Comparison of ENCODE assay signal across 17 cellular contexts in genomic region chr1:97364086-97364485, GRCh38.
A peak's percentile ranks its signal among the peaks of the same experiment; 100 is the strongest.
DNase-seq lines count a peak whose midpoint lies in the region; ATAC-seq and TF ChIP-seq lines count a peak whose summit lies in the region.
"Had no signal": no experiment of that assay in that cellular context is flagged by ENCODE, and none has a peak within 500 bp of the region (broad histone marks: within the 10 kb centered on the region; RNA-seq: fewer than 3 reads in every experiment).

No MANE protein-coding gene starts in this region.

- H3K4me3 ChIP-seq in fibroblast of pulmonary artery (replicated peaks; ENCODE audit: low read depth, low read length), result no peak overlapping the region
- H3K4me3 ChIP-seq: heart left ventricle, suprapubic skin had no signal

- no peak for ATAC-seq in HG03354 (IDR thresholded peaks at IDR 0.05; ENCODE audit: poor library complexity, severe bottlenecking, unreplicated experiment)
- ATAC-seq: heart left ventricle had no signal

- DNase-seq in AG08395 (ENCODE audit: low spot score), result peak; percentile 67
- peak; percentile 24 for DNase-seq in HS-5 (ENCODE audit: low read depth)
- DNase-seq in amniotic epithelial cell (ENCODE audit: low read depth), result peak; percentile 67
- peak; percentile 58 for DNase-seq in fibroblast of pulmonary artery (ENCODE audit: low read depth)
- DNase-seq in hepatic stellate cell (ENCODE audit: low spot score), result no peak
- no peak for DNase-seq in LoVo (ENCODE audit: low spot score)
- DNase-seq in ACHN, result no peak
- DNase-seq: activated naive CD4-positive, alpha-beta T cell treated with anti-CD3 and anti-CD28 coated beads, Interleukin-2, amount 50 U/mL, for 16 hours; activated T-cell treated with anti-CD3 and anti-CD28 coated beads, Interleukin-2, amount 50 U/mL, for 48 hours; DMS79; heart left ventricle; NCI-H1436; NCI-H526; retina; SIG-M5 had no signal

- no peak for TF ChIP-seq CTCF in fibroblast of pulmonary artery (IDR thresholded peaks at IDR 0.05; ENCODE audit: low read length, missing control alignments)

- in situ Hi-C loops in ACHN (cut with HindIII; ENCODE audit: low pct_ligation_motif_present, low pct_unique_long_range_greater_than_20kb, low sequenced_read_pairs), result no loop called here

Comparison
In these comparisons a context has a peak if more than half of its experiments do, and no peak if none do; other contexts are left out.
1. DNase-seq: peak in AG08395 (single experiment), HS-5 (single experiment), amniotic epithelial cell (single experiment) and fibroblast of pulmonary artery (single experiment); none in hepatic stellate cell (single experiment), LoVo (single experiment) and ACHN (single experiment).